In genomic region chr5:79284852-79285251, GRCh38 we compare ENCODE assay signal across 25 cellular contexts. TPM values are rescaled to one million over a fixed set of nuclear protein-coding genes. Genes with fewer than 3 reads are reported as not detected.
DNase-seq lines count a peak whose midpoint lies in the region; ATAC-seq and TF ChIP-seq lines count a peak whose summit lies in the region.
"Had no signal": no experiment of that assay in that cellular context is flagged by ENCODE, and none has a peak within 500 bp of the region (broad histone marks: within the 10 kb centered on the region; RNA-seq: fewer than 3 reads in every experiment).

No MANE protein-coding gene starts in this region.

- H3K27ac ChIP-seq in psoas muscle = no peak overlapping the region
- H3K27ac ChIP-seq: cardiac muscle cell, coronary artery, gastrocnemius medialis, neutrophil, thoracic aorta had no signal

- H3K27me3 ChIP-seq in psoas muscle (ENCODE audit: insufficient read depth in 3 of 3, low read length in 2 of 3) = no peaks in the 10 kb centered on the region
- H3K27me3 ChIP-seq: cardiac muscle cell, gastrocnemius medialis, neutrophil had no signal

- DNase-seq in AG08396 (ENCODE audit: low spot score) = peak; percentile 8
- peak; percentile 5 for DNase-seq in M059J (ENCODE audit: low read depth)
- DNase-seq in RPMI7951 (ENCODE audit: low read depth) = peak; percentile 28
- DNase-seq in iris pigment epithelial cell (ENCODE audit: low read depth) = peak; percentile 18
- no peak for DNase-seq in SIG-M5 (lab: John Stamatoyannopoulos, UW)
- DNase-seq in psoas muscle = no peak
- DNase-seq: activated CD8-positive, alpha-beta T cell treated with anti-CD3 and anti-CD28 coated beads for 36 hours; DMS153; effector memory CD4-positive, alpha-beta T cell; erythroblast; gastrocnemius medialis; GF-D8; H7; NCI-H1436; NCI-H2081 treated with DMSO at 0.1 percent for 48 hours; NCI-H446; NCI-H82; stimulated activated naive CD8-positive, alpha-beta T cell treated with anti-CD3 and anti-CD28 coated beads, Interleukin-15, Interleukin-2, amounts not matched to agents 100 U/mL and 50 U/mL, for 24 hours; T-cell had no signal

- no peak for ATAC-seq in GM18502 (IDR thresholded peaks at IDR 0.05; ENCODE audit: poor library complexity, unreplicated experiment)
- no peak for ATAC-seq in HG03432 (IDR thresholded peaks at IDR 0.05; ENCODE audit: unreplicated experiment)
- no peak for ATAC-seq in psoas muscle
- ATAC-seq: activated CD8-positive, alpha-beta T cell treated with anti-CD3 and anti-CD28 coated beads for 36 hours; stimulated activated naive CD8-positive, alpha-beta T cell treated with anti-CD3 and anti-CD28 coated beads, Interleukin-15, Interleukin-2, amounts not matched to agents 100 U/mL and 50 U/mL, for 24 hours; T-cell had no signal

- intact Hi-C loops in psoas muscle (cut with DNase I) = no loop called here

- no peak for TF ChIP-seq CTCF in psoas muscle (IDR thresholded peaks at IDR 0.05)

- no peaks in the 10 kb centered on the region for H3K4me1 ChIP-seq in psoas muscle
- H3K4me1 ChIP-seq: gastrocnemius medialis had no signal

- H3K36me3 ChIP-seq in psoas muscle (ENCODE audit: insufficient read depth in 1 of 2, low read depth in 1 of 2) = peaks cover 0 to 18% of the 10 kb centered on the region in 2 donors
- H3K36me3 ChIP-seq: neutrophil, thoracic aorta had no signal

- 82 to 90% (median 89%) methylated on average over 3 of the region's 3 CpGs for WGBS in psoas muscle, 3 donors

- H3K4me3 ChIP-seq in psoas muscle = no peak overlapping the region
- H3K4me3 ChIP-seq: cardiac muscle cell, coronary artery, gastrocnemius medialis, thoracic aorta had no signal

- no peaks in the 10 kb centered on the region for H3K9me3 ChIP-seq in psoas muscle
- H3K9me3 ChIP-seq: gastrocnemius medialis, neutrophil, thoracic aorta had no signal

RNA-seq across cellular contexts. Expression of gene JMY, which starts 48.9 kb away (rescaled TPM):
- total RNA-seq in M059J (2014; rRNA removed; shearing (Covaris generic)) = 3.2 and 4.9 TPM in 2 replicates
- total RNA-seq in RPMI7951 (2014; rRNA removed; shearing (Covaris generic)) = 3.4 and 3.6 TPM in 2 replicates
- 10 to 100 TPM; 11.7 to 17.0 (median 14.8) TPM for total RNA-seq in psoas muscle
- polyA plus RNA-seq in psoas muscle = 1 to 10 TPM; 1.3 to 7.5 (median 3.9) TPM

Comparison
In these comparisons a context has a peak if more than half of its experiments do, and no peak if none do; other contexts are left out.
1. DNase-seq: peak in AG08396 (single experiment), M059J (single experiment), RPMI7951 (single experiment) and iris pigment epithelial cell (single experiment); none in SIG-M5 (single experiment) and psoas muscle (0 of 2).